Comparison of ENCODE assay signal across 13 cellular contexts in the genomic region with DNA sequence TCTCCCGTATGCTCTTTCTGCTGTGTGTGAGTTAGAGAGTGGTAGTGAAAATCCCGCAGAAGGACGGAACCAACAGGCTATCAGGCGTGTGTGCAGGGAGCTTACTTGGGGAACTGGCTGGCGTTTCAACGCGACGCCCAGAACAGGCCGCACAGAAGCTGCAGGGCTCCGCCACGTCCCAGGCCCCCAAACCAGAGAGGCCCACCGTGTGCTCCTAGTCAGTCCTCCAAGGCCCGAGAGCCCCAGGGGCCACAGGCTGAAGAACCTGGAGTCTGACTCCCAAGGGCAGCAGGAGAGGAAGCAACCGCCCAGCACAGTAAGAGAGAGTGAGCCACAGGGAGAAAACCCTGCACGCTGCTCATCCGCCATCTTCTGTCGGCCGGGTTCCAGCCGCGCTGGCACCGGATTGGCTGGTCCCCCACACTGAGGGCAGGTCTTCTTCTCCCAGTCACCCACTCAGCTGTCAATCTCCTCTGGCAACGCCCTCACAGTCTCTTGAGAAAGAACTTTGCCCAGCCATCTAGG.
DNase-seq lines count a peak whose midpoint lies in the region; ATAC-seq, FAIRE-seq and TF ChIP-seq lines count a peak whose summit lies in the region.
"Had no signal": no experiment of that assay in that cellular context is flagged by ENCODE, and none has a peak within 500 bp of the region (broad histone marks: within the 10 kb centered on the region; RNA-seq: fewer than 3 reads in every experiment).

No MANE protein-coding gene starts in this region.

- H3K9me3 ChIP-seq in osteoblast (ENCODE audit: low read depth, low read length): peaks cover 3% of the 10 kb centered on the region
- H3K9me3 ChIP-seq: thoracic aorta had no signal

- H3K27ac ChIP-seq in osteoblast (ENCODE audit: low read depth, low read length): no peak overlapping the region
- H3K27ac ChIP-seq: thoracic aorta had no signal

- DNase-seq in COLO829 (ENCODE audit: low spot score) (peak; percentile 89), HTR-8/SVneo (ENCODE audit: insufficient read length, low spot score) (peak; percentile 8), NCI-H774 (lab: John Stamatoyannopoulos, UW) (peak; percentile 91), fibroblast of the conjunctiva (ENCODE audit: low read depth) (peak; percentile 1), osteoblast (ENCODE audit: insufficient read length, low spot score, missing footprints) (no peak), globus pallidus (ENCODE audit: low spot score) (no peak), NCI-H82 (lab: John Stamatoyannopoulos, UW) (no peak)
- DNase-seq: activated CD8-positive, alpha-beta memory T cell treated with anti-CD3 and anti-CD28 coated beads, Interleukin-2, amount 50 U/mL, for 4 hours; AML-193; DMS79 treated with DMSO at 0.1 percent for 48 hours; NCI-H446 treated with DMSO at 0.1 percent for 48 hours had no signal

- no peak overlapping the region for H2AFZ ChIP-seq in osteoblast (ENCODE audit: low read length)

- H3K4me1 ChIP-seq in osteoblast (ENCODE audit: insufficient read depth, low read length): no peaks in the 10 kb centered on the region

- no peak for TF ChIP-seq CTCF in osteoblast (IDR thresholded peaks at IDR 0.05; ENCODE audit: extremely low read depth, low read depth, low read length)

- H3K36me3 ChIP-seq in osteoblast (ENCODE audit: insufficient read depth, low read length): no peaks in the 10 kb centered on the region
- H3K36me3 ChIP-seq: thoracic aorta had no signal

- no peak overlapping the region for H3K4me3 ChIP-seq in osteoblast (ENCODE audit: insufficient read depth, low read length)
- H3K4me3 ChIP-seq: thoracic aorta had no signal

- no peak for FAIRE-seq in HTR-8/SVneo (lab: Jason Lieb, UNC)

- no peak for ATAC-seq in HG02678 (IDR thresholded peaks at IDR 0.05; ENCODE audit: unreplicated experiment)

- no peaks in the 10 kb centered on the region for H3K27me3 ChIP-seq in osteoblast (ENCODE audit: insufficient read depth, low read length)

- H3K79me2 ChIP-seq in osteoblast (ENCODE audit: insufficient read depth, low read length): no peaks in the 10 kb centered on the region

- H4K20me1 ChIP-seq in osteoblast (ENCODE audit: insufficient read depth, low read length): no peaks in the 10 kb centered on the region

- H3K4me2 ChIP-seq in osteoblast (ENCODE audit: insufficient read depth, low read length): no peak overlapping the region

Comparison
In these comparisons a context has a peak if more than half of its experiments do, and no peak if none do; other contexts are left out.
1. DNase-seq: peak in COLO829 (single experiment), HTR-8/SVneo (single experiment), NCI-H774 (single experiment) and fibroblast of the conjunctiva (single experiment); none in osteoblast (single experiment), globus pallidus (single experiment) and NCI-H82 (single experiment).